In genomic region chr3:72830452-72831217, GRCh38 we compare ENCODE assay signal across 22 cellular contexts. TPM values are rescaled to one million over a fixed set of nuclear protein-coding genes. Genes with fewer than 3 reads are reported as not detected.
DNase-seq lines count a peak whose midpoint lies in the region; ATAC-seq and TF ChIP-seq lines count a peak whose summit lies in the region.
"Had no signal": no experiment of that assay in that cellular context is flagged by ENCODE, and none has a peak within 500 bp of the region (broad histone marks: within the 10 kb centered on the region; RNA-seq: fewer than 3 reads in every experiment).

No MANE protein-coding gene starts in this region.

- intact Hi-C loops in naive thymus-derived CD4-positive, alpha-beta T cell (cut with micrococcal nuclease), result no loop called here

- peaks cover 0 to 21% (median 12%) of the 10 kb centered on the region in 7 donors for H3K4me1 Mint-ChIP-seq in naive thymus-derived CD4-positive, alpha-beta T cell

- CTCF ChIA-PET in naive thymus-derived CD4-positive, alpha-beta T cell (lab: Charles Lee), result interaction anchor here (0.8 kb wide), 1 partner anchor 18 kb away, joined by 4 read pairs; the partner anchor contains the start of gene SHQ1

- H3K9ac ChIP-seq in adipocyte (ENCODE audit: low read length), result no peak overlapping the region

- no peak overlapping the region for H3K4me3 Mint-ChIP-seq in naive thymus-derived CD4-positive, alpha-beta T cell
- H3K4me3 Mint-ChIP-seq: central memory CD8-positive, alpha-beta T cell; stimulated activated effector memory CD8-positive, alpha-beta T cell treated with anti-CD3 and anti-CD28 coated beads, Interleukin-12 subunit alpha, Interleukin-12 subunit beta, amount 100 ng/mL, for 72 hours had no signal

- H3K36me3 Mint-ChIP-seq in naive thymus-derived CD4-positive, alpha-beta T cell, result peaks cover 21 to 53% (median 28%) of the 10 kb centered on the region in 5 donors

- peaks cover 21% of the 10 kb centered on the region for H3K4me1 ChIP-seq in adipocyte (ENCODE audit: control insufficient read depth, insufficient read depth, low read length)
- no peaks in the 10 kb centered on the region for H3K4me1 ChIP-seq in naive thymus-derived CD4-positive, alpha-beta T cell (ENCODE audit: control insufficient read depth in 2 of 2, insufficient read depth in 2 of 2, low read length in 2 of 2)
- H3K4me1 ChIP-seq: adrenal gland, lower lobe of right lung, SJCRH30, testis had no signal

- POLR2A ChIA-PET in naive thymus-derived CD4-positive, alpha-beta T cell (lab: Charles Lee), result no interaction called here

- H3K27ac ChIP-seq in naive thymus-derived CD4-positive, alpha-beta T cell (ENCODE audit: low read depth, low read length), result no peak overlapping the region
- H3K27ac ChIP-seq: adrenal gland, lower lobe of right lung, SJCRH30, testis, VCaP had no signal

- H3K27me3 ChIP-seq in adipocyte (replicated peaks; ENCODE audit: control insufficient read depth, insufficient read depth, low read length), result no peaks in the 10 kb centered on the region
- no peaks in the 10 kb centered on the region for H3K27me3 ChIP-seq in naive thymus-derived CD4-positive, alpha-beta T cell (ENCODE audit: control insufficient read depth in 2 of 2, insufficient read depth in 2 of 2, low read length in 2 of 2)
- H3K27me3 ChIP-seq: adrenal gland, SJCRH30, testis had no signal

- H3K27me3 Mint-ChIP-seq in naive thymus-derived CD4-positive, alpha-beta T cell, result no peaks in the 10 kb centered on the region
- H3K27me3 Mint-ChIP-seq: central memory CD8-positive, alpha-beta T cell had no signal

- TF ChIP-seq CTCF in AG10803 (conservative IDR thresholded peaks at IDR 0.05; ENCODE audit: low read length) (no peak), foreskin fibroblast (IDR thresholded peaks at IDR 0.05; ENCODE audit: low read depth, low read length) (no peak)

- ATAC-seq in naive thymus-derived CD4-positive, alpha-beta T cell, result no peak
- ATAC-seq: esophagus mucosa; HCT116; right cardiac atrium; stimulated activated effector memory CD8-positive, alpha-beta T cell treated with anti-CD3 and anti-CD28 coated beads, Interleukin-12 subunit alpha, Interleukin-12 subunit beta, amount 100 ng/mL, for 72 hours had no signal

- no peaks in the 10 kb centered on the region for H3K9me3 ChIP-seq in adipocyte (ENCODE audit: control insufficient read depth, low read length)
- no peaks in the 10 kb centered on the region for H3K9me3 ChIP-seq in naive thymus-derived CD4-positive, alpha-beta T cell (ENCODE audit: control insufficient read depth in 2 of 3, low read length in 3 of 3)
- H3K9me3 ChIP-seq: adrenal gland, lower lobe of right lung, SJCRH30, testis had no signal

- no peaks in the 10 kb centered on the region for H3K9me3 Mint-ChIP-seq in naive thymus-derived CD4-positive, alpha-beta T cell
- H3K9me3 Mint-ChIP-seq: central memory CD8-positive, alpha-beta T cell; stimulated activated effector memory CD8-positive, alpha-beta T cell treated with anti-CD3 and anti-CD28 coated beads, Interleukin-12 subunit alpha, Interleukin-12 subunit beta, amount 100 ng/mL, for 72 hours had no signal

- peaks cover 12% of the 10 kb centered on the region for H3K36me3 ChIP-seq in adipocyte (ENCODE audit: control insufficient read depth, insufficient read depth, low read length, severe bottlenecking)
- peaks cover 0 to 34% (median 8%) of the 10 kb centered on the region in 3 experiments for H3K36me3 ChIP-seq in naive thymus-derived CD4-positive, alpha-beta T cell (ENCODE audit: control insufficient read depth in 2 of 3, insufficient read depth in 3 of 3, low read length in 3 of 3)
- H3K36me3 ChIP-seq: SJCRH30 had no signal

- H3K27ac Mint-ChIP-seq in naive thymus-derived CD4-positive, alpha-beta T cell, result peak overlapping the region in 3 of 9 donors; percentile 15 to 54 (median 23)
- H3K27ac Mint-ChIP-seq: stimulated activated effector memory CD8-positive, alpha-beta T cell treated with anti-CD3 and anti-CD28 coated beads, Interleukin-12 subunit alpha, Interleukin-12 subunit beta, amount 100 ng/mL, for 72 hours had no signal

- DNase-seq in AG10803 (ENCODE audit: low read depth) (peak; percentile 45), adipocyte (ENCODE audit: low read depth) (peak; percentile 44), foreskin fibroblast (peak; percentile 40 to 67), islet precursor cell (no peak), iPS-NIHi7 (ENCODE audit: extremely low spot score) (no peak)
- no peak for DNase-seq in naive thymus-derived CD4-positive, alpha-beta T cell
- DNase-seq: activated CD4-positive, alpha-beta T cell treated with anti-CD3 and anti-CD28 coated beads, Interleukin-2, amount 50 U/mL, for 48 hours; activated gamma-delta T cell; adrenal gland; DMS 273 treated with DMSO at 0.1 percent for 48 hours; effector CD8-positive, alpha-beta T cell; lower lobe of right lung; NCI-H1694 treated with DMSO at 0.1 percent for 48 hours; right cardiac atrium; SJCRH30; T-helper 2 cell; testis had no signal

- H3K4me3 ChIP-seq in AG10803 (ENCODE audit: low read length) (no peak overlapping the region), adipocyte (ENCODE audit: low read length) (no peak overlapping the region), foreskin fibroblast (ENCODE audit: low read depth in 1 of 2, low read length in 2 of 2) (no peak overlapping the region)
- H3K4me3 ChIP-seq in naive thymus-derived CD4-positive, alpha-beta T cell (ENCODE audit: low read length), result no peak overlapping the region
- H3K4me3 ChIP-seq: adrenal gland, lower lobe of right lung, SJCRH30, testis had no signal

RNA-seq across cellular contexts. Expression of gene SHQ1, which starts 17.6 kb away (rescaled TPM):
- total RNA-seq in naive thymus-derived CD4-positive, alpha-beta T cell, result 10 to 100 TPM; 14.1 to 34.3 (median 24.5) TPM
- polyA plus RNA-seq in naive thymus-derived CD4-positive, alpha-beta T cell, result 10 to 100 TPM; 20.3 to 28.6 TPM

RNA-seq across cellular contexts. Expression of gene GXYLT2, which starts 57.2 kb away (rescaled TPM):
- not detected for total RNA-seq in naive thymus-derived CD4-positive, alpha-beta T cell
- polyA plus RNA-seq in naive thymus-derived CD4-positive, alpha-beta T cell, result not detected

Comparison
In these comparisons a context has a peak if more than half of its experiments do, and no peak if none do; other contexts are left out.
1. DNase-seq: peak in AG10803 (single experiment), adipocyte (single experiment) and foreskin fibroblast (2 of 2); none in islet precursor cell (single experiment), iPS-NIHi7 (single experiment) and naive thymus-derived CD4-positive, alpha-beta T cell (0 of 9).